In genomic region chr14:82776958-82777357, GRCh38 we compare ENCODE assay signal across 26 cellular contexts.
"Had no signal": no experiment of that assay in that cellular context is flagged by ENCODE, and none has a peak within 500 bp of the region (broad histone marks: within the 10 kb centered on the region; RNA-seq: fewer than 3 reads in every experiment).

No MANE protein-coding gene starts in this region.

- DNase-seq: hypothalamus; immature natural killer cell; kidney; left ventricle myocardium inferior; midbrain; mucosa of descending colon; naive thymus-derived CD8-positive, alpha-beta T cell; nucleus accumbens; pancreas; posterior cingulate gyrus; retina; right cardiac atrium; stimulated activated CD4-positive, alpha-beta T cell treated with anti-CD3 and anti-CD28 coated beads, Interleukin-12 subunit alpha, Interleukin-12 subunit beta, amount 100 ng/mL, for 4 hours; stimulated activated CD4-positive, alpha-beta T cell treated with anti-CD3 and anti-CD28 coated beads, Interleukin-15, amount 100 ng/mL, for 24 hours; stimulated activated CD4-positive, alpha-beta T cell treated with anti-CD3 and anti-CD28 coated beads, Interleukin-2, amount 100 ng/mL, for 24 hours; stimulated activated CD4-positive, alpha-beta T cell treated with anti-CD3 and anti-CD28 coated beads, Interleukin-4, amount 100 ng/mL, for 1 hour; stimulated activated naive B cell treated with anti-CD40 and anti-IgM and Interleukin-4, amounts not matched to agents 10 μg/mL and 1 μg/mL and 100 μg/mL, for 72 hours; tibial artery; trophoblast cell; upper lobe of right lung; uterus had no signal

- H3K36me3 ChIP-seq: left ventricle myocardium inferior, pancreas, prostate gland, suprapubic skin, thoracic aorta, tibial artery, upper lobe of right lung, uterus had no signal

- H3K4me1 ChIP-seq: left ventricle myocardium inferior, pancreas, prostate gland, suprapubic skin, tibial artery, upper lobe of right lung, uterus had no signal

- H3K9me3 ChIP-seq: left ventricle myocardium inferior, pancreas, prostate gland, suprapubic skin, thoracic aorta, tibial artery, upper lobe of right lung, uterus had no signal

- H3K27ac ChIP-seq: left ventricle myocardium inferior, pancreas, prostate gland, skin epidermis, suprapubic skin, thoracic aorta, tibial artery, upper lobe of right lung, uterus had no signal

- H3K27me3 ChIP-seq: pancreas, suprapubic skin, tibial artery, upper lobe of right lung, uterus had no signal

- H3K4me3 ChIP-seq: left ventricle myocardium inferior, lung, mucosa of descending colon, pancreas, prostate gland, skin epidermis, suprapubic skin, thoracic aorta, tibial artery, upper lobe of right lung, uterus had no signal
